16 cellular contexts compared by ENCODE assay signal in genomic region chr15:41607033-41607432, GRCh38. TPM values are rescaled to one million over a fixed set of nuclear protein-coding genes. Genes with fewer than 3 reads are reported as not detected.
DNase-seq lines count a peak whose midpoint lies in the region; ATAC-seq and TF ChIP-seq lines count a peak whose summit lies in the region.
"Had no signal": no experiment of that assay in that cellular context is flagged by ENCODE, and none has a peak within 500 bp of the region (broad histone marks: within the 10 kb centered on the region; RNA-seq: fewer than 3 reads in every experiment).

No MANE protein-coding gene starts in this region.

- H3K27me3 Mint-ChIP-seq in T-helper 17 cell: peaks cover 39% of the 10 kb centered on the region

- ATAC-seq in T-helper 17 cell: no peak
- no peak for ATAC-seq in HG02763 (IDR thresholded peaks at IDR 0.05; ENCODE audit: unreplicated experiment)

- no peak overlapping the region for H3K4me3 ChIP-seq in choroid plexus epithelial cell (ENCODE audit: low read depth, low read length)
- H3K4me3 ChIP-seq: SJCRH30 had no signal

- H3K9me3 ChIP-seq in T-helper 17 cell (ENCODE audit: control insufficient read depth, low read length, poor library complexity, severe bottlenecking): no peaks in the 10 kb centered on the region
- H3K9me3 ChIP-seq: SJCRH30 had no signal

- peaks cover 4% of the 10 kb centered on the region for H3K36me3 Mint-ChIP-seq in T-helper 17 cell (ENCODE audit: low read depth)

- peak; percentile 86 for DNase-seq in DMS 273 treated with DMSO at 0.1 percent for 48 hours (lab: John Stamatoyannopoulos, UW)
- DNase-seq in NCI-H226: peak; percentile 54
- peak; percentile 79 for DNase-seq in choroid plexus epithelial cell (ENCODE audit: low read depth)
- peak; percentile 50 for DNase-seq in myocyte (ENCODE audit: low read depth)
- no peak for DNase-seq in AML-193 (lab: John Stamatoyannopoulos, UW)
- DNase-seq in T-helper 17 cell: no peak
- no peak for DNase-seq in SHP77 treated with DMSO at 0.1 percent for 48 hours (lab: John Stamatoyannopoulos, UW)
- DNase-seq: activated gamma-delta T cell treated with Interleukin-2 at 50 U/mL for 16 hours; Calu3; effector CD4-positive, alpha-beta T cell; KBM-7; NCI-H2227 treated with DMSO at 0.1 percent for 48 hours; nucleus accumbens; stimulated activated CD4-positive, alpha-beta T cell treated with anti-CD3 and anti-CD28 coated beads, Interleukin-2, amount 100 ng/mL, for 24 hours had no signal

- no peak overlapping the region for H3K27ac Mint-ChIP-seq in T-helper 17 cell

- no peak overlapping the region for H3K4me3 Mint-ChIP-seq in T-helper 17 cell

- H3K4me1 Mint-ChIP-seq in T-helper 17 cell: peaks cover 16% of the 10 kb centered on the region

- no peak for TF ChIP-seq CTCF in choroid plexus epithelial cell (conservative IDR thresholded peaks at IDR 0.05; ENCODE audit: low read depth, low read length)

RNA-seq across cellular contexts. Expression of gene TYRO3, which starts 48.0 kb away (rescaled TPM):
- total RNA-seq in myocyte (3.9 and 9.6 TPM in 2 replicates), T-helper 17 cell (under 1 TPM; 0.75 to 0.89 TPM)
- 12.4 TPM for polyA plus RNA-seq in myocyte (2012)

RNA-seq across cellular contexts. Expression of gene MGA, which starts 53.2 kb away (rescaled TPM):
- total RNA-seq in myocyte: 21.4 and 27.5 TPM in 2 replicates
- 4.0 TPM for polyA plus RNA-seq in myocyte (2012)
- total RNA-seq in T-helper 17 cell: 10 to 100 TPM; 42.6 to 46.6 TPM

Comparison
In these comparisons a context has a peak if more than half of its experiments do, and no peak if none do; other contexts are left out.
1. DNase-seq: peak in DMS 273 treated with DMSO at 0.1 percent for 48 hours (single experiment), NCI-H226 (single experiment), choroid plexus epithelial cell (single experiment) and myocyte (single experiment); none in AML-193 (0 of 2), T-helper 17 cell (0 of 3) and SHP77 treated with DMSO at 0.1 percent for 48 hours (single experiment).